1 cellular context compared by ENCODE assay signal in the genomic region with DNA sequence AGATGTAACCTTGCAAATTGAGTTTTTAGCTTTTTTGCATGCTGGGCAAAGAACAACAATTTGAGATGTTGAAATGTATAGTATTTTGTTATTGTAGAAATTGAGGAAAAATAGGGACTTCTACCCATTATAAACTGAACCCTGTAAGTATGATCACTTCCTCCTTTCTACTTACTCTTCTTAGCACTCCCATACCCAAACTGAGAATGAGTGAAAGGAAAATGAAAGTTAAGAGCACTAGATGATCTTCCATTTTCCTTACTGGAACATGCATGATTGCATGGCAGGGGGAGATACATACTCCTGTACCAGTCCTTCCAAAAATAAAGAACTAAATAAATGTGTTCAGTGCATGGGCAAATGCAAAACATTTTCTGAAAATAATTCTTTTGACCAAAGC.
A peak's percentile ranks its signal among the peaks of the same experiment; 100 is the strongest.
TF ChIP-seq lines count a peak whose summit lies in the region.

No MANE protein-coding gene starts in this region.

TF ChIP-seq in GM12878, 131 proteins besides CTCF, POLR2A, EP300 and RAD21 (continued from another document):
- TF ChIP-seq, protein P1, sequence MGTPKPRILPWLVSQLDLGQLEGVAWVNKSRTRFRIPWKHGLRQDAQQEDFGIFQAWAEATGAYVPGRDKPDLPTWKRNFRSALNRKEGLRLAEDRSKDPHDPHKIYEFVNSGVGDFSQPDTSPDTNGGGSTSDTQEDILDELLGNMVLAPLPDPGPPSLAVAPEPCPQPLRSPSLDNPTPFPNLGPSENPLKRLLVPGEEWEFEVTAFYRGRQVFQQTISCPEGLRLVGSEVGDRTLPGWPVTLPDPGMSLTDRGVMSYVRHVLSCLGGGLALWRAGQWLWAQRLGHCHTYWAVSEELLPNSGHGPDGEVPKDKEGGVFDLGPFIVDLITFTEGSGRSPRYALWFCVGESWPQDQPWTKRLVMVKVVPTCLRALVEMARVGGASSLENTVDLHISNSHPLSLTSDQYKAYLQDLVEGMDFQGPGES (IDR thresholded peaks at IDR 0.05), result no peak
- TF ChIP-seq, protein P2, sequence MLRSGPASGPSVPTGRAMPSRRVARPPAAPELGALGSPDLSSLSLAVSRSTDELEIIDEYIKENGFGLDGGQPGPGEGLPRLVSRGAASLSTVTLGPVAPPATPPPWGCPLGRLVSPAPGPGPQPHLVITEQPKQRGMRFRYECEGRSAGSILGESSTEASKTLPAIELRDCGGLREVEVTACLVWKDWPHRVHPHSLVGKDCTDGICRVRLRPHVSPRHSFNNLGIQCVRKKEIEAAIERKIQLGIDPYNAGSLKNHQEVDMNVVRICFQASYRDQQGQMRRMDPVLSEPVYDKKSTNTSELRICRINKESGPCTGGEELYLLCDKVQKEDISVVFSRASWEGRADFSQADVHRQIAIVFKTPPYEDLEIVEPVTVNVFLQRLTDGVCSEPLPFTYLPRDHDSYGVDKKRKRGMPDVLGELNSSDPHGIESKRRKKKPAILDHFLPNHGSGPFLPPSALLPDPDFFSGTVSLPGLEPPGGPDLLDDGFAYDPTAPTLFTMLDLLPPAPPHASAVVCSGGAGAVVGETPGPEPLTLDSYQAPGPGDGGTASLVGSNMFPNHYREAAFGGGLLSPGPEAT (IDR thresholded peaks at IDR 0.05; ENCODE audit: low read depth), result peak; percentile 43; the same call in 1 of the 2 replicates
- TF ChIP-seq SPI1 (IDR thresholded peaks at IDR 0.05; ENCODE audit: borderline replicate concordance, insufficient read depth, low read depth, low read length), result peak; percentile 80
- TF ChIP-seq, protein P3, sequence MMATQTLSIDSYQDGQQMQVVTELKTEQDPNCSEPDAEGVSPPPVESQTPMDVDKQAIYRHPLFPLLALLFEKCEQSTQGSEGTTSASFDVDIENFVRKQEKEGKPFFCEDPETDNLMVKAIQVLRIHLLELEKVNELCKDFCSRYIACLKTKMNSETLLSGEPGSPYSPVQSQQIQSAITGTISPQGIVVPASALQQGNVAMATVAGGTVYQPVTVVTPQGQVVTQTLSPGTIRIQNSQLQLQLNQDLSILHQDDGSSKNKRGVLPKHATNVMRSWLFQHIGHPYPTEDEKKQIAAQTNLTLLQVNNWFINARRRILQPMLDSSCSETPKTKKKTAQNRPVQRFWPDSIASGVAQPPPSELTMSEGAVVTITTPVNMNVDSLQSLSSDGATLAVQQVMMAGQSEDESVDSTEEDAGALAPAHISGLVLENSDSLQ (IDR thresholded peaks at IDR 0.05), result peak; percentile 33; the same call in 1 of the 2 replicates
TF ChIP-seq in GM12878: peak in this region for 4.
